Comparison of ENCODE assay signal across 12 cellular contexts in the genomic region with DNA sequence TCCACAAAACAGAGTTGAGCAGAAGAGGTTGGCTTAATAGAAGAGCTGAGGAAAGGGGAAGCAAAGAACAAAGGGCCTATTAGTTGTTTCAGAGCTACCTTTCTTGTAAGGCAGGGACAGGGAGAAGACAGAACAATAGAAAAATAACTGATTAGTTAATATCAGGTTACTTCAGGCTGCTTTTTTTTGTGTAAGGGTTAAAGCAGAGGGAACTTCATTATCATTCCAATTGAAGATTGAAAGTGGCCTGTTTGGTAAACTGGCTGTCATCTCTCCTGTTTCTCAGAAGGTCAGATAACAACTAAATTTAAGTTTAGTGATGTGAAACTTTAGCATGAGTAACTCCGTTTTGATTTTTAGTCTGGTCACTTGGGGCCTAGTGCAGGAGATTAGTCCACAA. TPM values are rescaled to one million over a fixed set of nuclear protein-coding genes. Genes with fewer than 3 reads are reported as not detected.
DNase-seq lines count a peak whose midpoint lies in the region; ATAC-seq and TF ChIP-seq lines count a peak whose summit lies in the region.
"Had no signal": no experiment of that assay in that cellular context is flagged by ENCODE, and none has a peak within 500 bp of the region (broad histone marks: within the 10 kb centered on the region; RNA-seq: fewer than 3 reads in every experiment).

No MANE protein-coding gene starts in this region.

- H2AFZ ChIP-seq in trophoblast cell (ENCODE audit: insufficient read depth, low read length, poor library complexity) = no peak overlapping the region

- TF ChIP-seq CTCF in MCF 10A (IDR thresholded peaks at IDR 0.05; ENCODE audit: unreplicated experiment) = no peak

- H3K4me1 ChIP-seq in NT2/D1 (ENCODE audit: insufficient read depth, insufficient read length) = no peaks in the 10 kb centered on the region
- peaks cover 3 to 5% of the 10 kb centered on the region in 2 experiments for H3K4me1 ChIP-seq in trophoblast cell (ENCODE audit: control insufficient read depth in 1 of 2, insufficient read depth in 2 of 2, low read length in 2 of 2)

- no peak for DNase-seq in activated CD4-positive, alpha-beta T cell treated with anti-CD3 and anti-CD28 coated beads for 36 hours
- DNase-seq in activated CD4-positive, alpha-beta T cell treated with anti-CD3 and anti-CD28 coated beads for 1 hour = no peak
- DNase-seq in NT2/D1 (ENCODE audit: low read depth, low spot score) = no peak
- DNase-seq in MCF 10A (ENCODE audit: unreplicated experiment) = no peak
- no peak for DNase-seq in trophoblast cell
- no peak for DNase-seq in NCI-H1694 (lab: John Stamatoyannopoulos, UW)
- DNase-seq in activated CD8-positive, alpha-beta memory T cell treated with anti-CD3 and anti-CD28 coated beads, Interleukin-2, amount 50 U/mL, for 4 hours = no peak
- DNase-seq: activated gamma-delta T cell, EL, mucosa of descending colon, T1000 had no signal

- POLR2A ChIA-PET in activated CD4-positive, alpha-beta T cell treated with anti-CD3 and anti-CD28 coated beads for 36 hours (lab: Charles Lee) = no interaction called here
- POLR2A ChIA-PET in MCF 10A (lab: Yijun Ruan, JAX) = interaction anchor here (0.6 to 9.7 kb wide), 2 partner anchors 21 to 292 kb away, joined by 3 to 97 read pairs; a partner anchor contains a TSS

- peaks cover 86% of the 10 kb centered on the region for H3K4me1 Mint-ChIP-seq in activated CD4-positive, alpha-beta T cell treated with anti-CD3 and anti-CD28 coated beads for 36 hours
- peaks cover 33% of the 10 kb centered on the region for H3K4me1 Mint-ChIP-seq in MCF 10A (ENCODE audit: insufficient read depth, unreplicated experiment)

- peaks cover 28% of the 10 kb centered on the region for H3K79me2 ChIP-seq in trophoblast cell (ENCODE audit: control insufficient read depth, insufficient read depth, low read length, poor library complexity)

- no TSS peak for BruUV-seq in MCF 10A (replicated peaks; lab: Mats Ljungman, UMichigan)

- H3K27ac ChIP-seq in trophoblast cell (ENCODE audit: low read depth, low read length) = no peak overlapping the region

- peaks cover 30% of the 10 kb centered on the region for H3K36me3 ChIP-seq in NT2/D1 (ENCODE audit: insufficient read depth, insufficient read length, low read length)
- peaks cover 6 to 16% of the 10 kb centered on the region in 2 experiments for H3K36me3 ChIP-seq in trophoblast cell (ENCODE audit: control insufficient read depth in 1 of 2, insufficient read depth in 2 of 2, low read length in 2 of 2)

- no peak overlapping the region for H3K4me2 ChIP-seq in trophoblast cell (ENCODE audit: low read length)

- no peak overlapping the region for H2AK5ac ChIP-seq in trophoblast cell (ENCODE audit: low read length)

- peaks cover 2% of the 10 kb centered on the region for H3K9me3 Mint-ChIP-seq in activated CD4-positive, alpha-beta T cell treated with anti-CD3 and anti-CD28 coated beads for 36 hours (ENCODE audit: low read depth)
- H3K9me3 Mint-ChIP-seq in MCF 10A (ENCODE audit: unreplicated experiment) = no peaks in the 10 kb centered on the region

- WGBS in trophoblast cell (ENCODE audit: extremely low coverage, insufficient coverage, insufficient read length) = no CpG with 5 or more reads among the region's 1 CpG

- no peak for ATAC-seq in activated CD4-positive, alpha-beta T cell treated with anti-CD3 and anti-CD28 coated beads for 36 hours
- no peak for ATAC-seq in HG02610 (IDR thresholded peaks at IDR 0.05; ENCODE audit: unreplicated experiment)

- no peak overlapping the region for H3K14ac ChIP-seq in trophoblast cell (ENCODE audit: low read length)

- CTCF ChIA-PET in activated CD4-positive, alpha-beta T cell treated with anti-CD3 and anti-CD28 coated beads for 36 hours (lab: Charles Lee) = interaction anchor here (0.6 to 1.0 kb wide), 3 partner anchors 16 to 216 kb away, joined by 3 to 4 read pairs (median 3); no protein-coding TSS in a partner anchor
- CTCF ChIA-PET in MCF 10A (lab: Yijun Ruan, JAX) = no interaction called here

- H4K91ac ChIP-seq in trophoblast cell (ENCODE audit: low read depth, low read length) = no peak overlapping the region

- peak overlapping the region; percentile 1 for H3K9ac ChIP-seq in NT2/D1 (ENCODE audit: insufficient read length, low read depth)
- H3K9ac ChIP-seq in trophoblast cell (ENCODE audit: low read length) = no peak overlapping the region

- H3K27me3 Mint-ChIP-seq in activated CD4-positive, alpha-beta T cell treated with anti-CD3 and anti-CD28 coated beads for 36 hours = no peaks in the 10 kb centered on the region
- no peaks in the 10 kb centered on the region for H3K27me3 Mint-ChIP-seq in MCF 10A (ENCODE audit: insufficient read depth, unreplicated experiment)

- H3K23ac ChIP-seq in trophoblast cell (ENCODE audit: low read length) = no peak overlapping the region

- H4K8ac ChIP-seq in trophoblast cell (ENCODE audit: low read depth, low read length) = no peak overlapping the region

- H4K12ac ChIP-seq in trophoblast cell (ENCODE audit: low read depth, low read length) = no peak overlapping the region

- no peaks in the 10 kb centered on the region for H3K27me3 ChIP-seq in NT2/D1 (ENCODE audit: insufficient read depth, insufficient read length)
- no peaks in the 10 kb centered on the region for H3K27me3 ChIP-seq in trophoblast cell (ENCODE audit: insufficient read depth, low read length)

- no peaks in the 10 kb centered on the region for H3K9me3 ChIP-seq in NT2/D1 (ENCODE audit: insufficient read depth, low read length)
- H3K9me3 ChIP-seq in trophoblast cell (ENCODE audit: insufficient read depth, low read depth, low read length) = no peaks in the 10 kb centered on the region
- H3K9me3 ChIP-seq: mucosa of descending colon had no signal

- H2BK12ac ChIP-seq in trophoblast cell (ENCODE audit: low read length) = no peak overlapping the region

- H3K18ac ChIP-seq in trophoblast cell (ENCODE audit: low read length) = no peak overlapping the region

- H3K4me3 Mint-ChIP-seq in activated CD4-positive, alpha-beta T cell treated with anti-CD3 and anti-CD28 coated beads for 36 hours = no peak overlapping the region
- H3K4me3 Mint-ChIP-seq in MCF 10A (ENCODE audit: unreplicated experiment) = no peak overlapping the region

- H2BK5ac ChIP-seq in trophoblast cell (ENCODE audit: low read depth, low read length, poor library complexity) = no peak overlapping the region

- H3K36me3 Mint-ChIP-seq in activated CD4-positive, alpha-beta T cell treated with anti-CD3 and anti-CD28 coated beads for 36 hours (ENCODE audit: low read depth) = peaks cover 40% of the 10 kb centered on the region
- H3K36me3 Mint-ChIP-seq in MCF 10A (ENCODE audit: insufficient read depth, unreplicated experiment) = peaks cover 57% of the 10 kb centered on the region

- H3K4me3 ChIP-seq in NT2/D1 (ENCODE audit: insufficient read length, low read depth) (no peak overlapping the region), trophoblast cell (ENCODE audit: low read depth, low read length) (no peak overlapping the region)
- H3K4me3 ChIP-seq: mucosa of descending colon had no signal

- H3K79me1 ChIP-seq in trophoblast cell (ENCODE audit: low read length) = peaks cover 1% of the 10 kb centered on the region

- intact Hi-C loops in activated CD4-positive, alpha-beta T cell treated with anti-CD3 and anti-CD28 coated beads for 36 hours (cut with DNase I, micrococcal nuclease) = no loop called here
- intact Hi-C loops in MCF 10A (cut with micrococcal nuclease) = no loop called here

- H3K4ac ChIP-seq in trophoblast cell (ENCODE audit: low read depth, low read length) = peak overlapping the region; percentile 57

- H3K27ac Mint-ChIP-seq in activated CD4-positive, alpha-beta T cell treated with anti-CD3 and anti-CD28 coated beads for 36 hours = peak overlapping the region; percentile 35
- peak overlapping the region; percentile 7 for H3K27ac Mint-ChIP-seq in MCF 10A (ENCODE audit: low read depth, unreplicated experiment)

- H2BK120ac ChIP-seq in trophoblast cell (ENCODE audit: insufficient read depth, low read length, poor library complexity) = no peak overlapping the region

RNA-seq across cellular contexts. Expression of a gene that starts 22.3 kb away (rescaled TPM):
- total RNA-seq in activated CD4-positive, alpha-beta T cell treated with anti-CD3 and anti-CD28 coated beads for 36 hours = 100 to 1,000 TPM; 298 to 339 TPM
- 133 and 141 TPM in 2 replicates for total RNA-seq in MCF 10A (2022)
- polyA plus RNA-seq in trophoblast cell (2013) = 401 and 431 TPM in 2 replicates
